15 cellular contexts compared by ENCODE assay signal in the genomic region with DNA sequence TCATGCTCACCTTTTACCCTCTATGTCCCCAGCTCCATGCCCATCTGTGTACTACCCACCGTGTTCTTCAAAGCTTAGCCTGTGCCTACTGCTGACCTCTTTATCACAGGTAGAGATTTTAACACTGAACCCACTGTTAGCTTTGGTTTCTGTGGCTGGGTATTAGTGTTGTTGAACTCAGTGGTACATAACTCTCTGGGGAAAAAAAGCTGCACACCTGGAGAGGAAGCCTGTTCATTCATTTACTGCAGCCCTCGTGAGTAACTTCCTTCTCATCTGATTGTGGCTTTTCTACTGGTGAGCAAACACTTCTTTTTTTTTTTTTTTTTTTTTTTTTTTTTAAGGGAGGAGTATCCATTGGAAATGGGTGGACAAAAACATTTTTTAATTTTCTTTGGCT.
A peak's percentile ranks its signal among the peaks of the same experiment; 100 is the strongest.
DNase-seq lines count a peak whose midpoint lies in the region; ATAC-seq and TF ChIP-seq lines count a peak whose summit lies in the region.
"Had no signal": no experiment of that assay in that cellular context is flagged by ENCODE, and none has a peak within 500 bp of the region (broad histone marks: within the 10 kb centered on the region; RNA-seq: fewer than 3 reads in every experiment).

No MANE protein-coding gene starts in this region.

- no peaks in the 10 kb centered on the region; the same call in 1 of the 2 replicates for H3K27me3 Mint-ChIP-seq in WTC11 (ENCODE audit: low read depth)
- H3K27me3 Mint-ChIP-seq: activated T-cell treated with anti-CD3 and anti-CD28 coated beads, Interleukin-2, amount 50 U/mL, for 24 hours had no signal

- H3K4me3 Mint-ChIP-seq in WTC11: no peak overlapping the region
- H3K4me3 Mint-ChIP-seq: activated T-cell treated with anti-CD3 and anti-CD28 coated beads, Interleukin-2, amount 50 U/mL, for 24 hours had no signal

- H3K9me3 Mint-ChIP-seq in WTC11: peaks cover 9% of the 10 kb centered on the region
- H3K9me3 Mint-ChIP-seq: activated T-cell treated with anti-CD3 and anti-CD28 coated beads, Interleukin-2, amount 50 U/mL, for 24 hours had no signal

- 0 out of 22 replicates have a peak, but pooled peaks cover 0 to 4% (median 0%) of the 10 kb centered on the region in 11 experiments for H3K9me3 ChIP-seq in BLaER1 treated with 17β-estradiol and CSF1 and Interleukin-3, amounts not matched to agents 10 nM and 100 nM (replicated peaks in 1 of 11)
- no peaks in the 10 kb centered on the region for H3K9me3 ChIP-seq in upper lobe of right lung
- H3K9me3 ChIP-seq in lower lobe of right lung: no peaks in the 10 kb centered on the region
- H3K9me3 ChIP-seq: prostate gland had no signal

- in situ Hi-C loops in KBM-7 (cut with MboI; ENCODE audit: low pct_unique_long_range_greater_than_20kb, low sequenced_read_pairs): no loop called here

- peak overlapping the region in 10 of 11 experiments; percentile 3 to 76 (median 61); a peak in 17 of 22 replicates for H3K4me2 ChIP-seq in BLaER1 treated with 17β-estradiol and CSF1 and Interleukin-3, amounts not matched to agents 10 nM and 100 nM

- H3K4me3 ChIP-seq in BLaER1 treated with 17β-estradiol and CSF1 and Interleukin-3, amounts not matched to agents 10 nM and 100 nM: no peak overlapping the region
- H3K4me3 ChIP-seq in upper lobe of right lung (no peak overlapping the region), lower lobe of right lung (no peak overlapping the region)
- H3K4me3 ChIP-seq: prostate gland had no signal

- no peak overlapping the region for H3K9ac ChIP-seq in BLaER1 treated with 17β-estradiol and CSF1 and Interleukin-3, amounts not matched to agents 10 nM and 100 nM

- no peaks in the 10 kb centered on the region for H3K27me3 ChIP-seq in BLaER1 treated with 17β-estradiol and CSF1 and Interleukin-3, amounts not matched to agents 10 nM and 100 nM
- H3K27me3 ChIP-seq in upper lobe of right lung: no peaks in the 10 kb centered on the region
- H3K27me3 ChIP-seq in lower lobe of right lung (ENCODE audit: low read depth): no peaks in the 10 kb centered on the region

- POLR2A ChIA-PET in WTC11 (lab: Charles Lee): no interaction called here

- H3K36me3 ChIP-seq in BLaER1 treated with 17β-estradiol and CSF1 and Interleukin-3, amounts not matched to agents 10 nM and 100 nM: no peaks in the 10 kb centered on the region
- H3K36me3 ChIP-seq in upper lobe of right lung (no peaks in the 10 kb centered on the region), lower lobe of right lung (no peaks in the 10 kb centered on the region)
- H3K36me3 ChIP-seq: prostate gland, WERI-Rb-1 had no signal

- intact Hi-C loops in upper lobe of right lung (cut with DNase I) (no loop called here), lower lobe of right lung (cut with DNase I) (no loop called here)

- H3K4me1 Mint-ChIP-seq in WTC11: no peaks in the 10 kb centered on the region

- CTCF ChIA-PET in WTC11 (lab: Charles Lee): interaction anchor here (1.6 to 1.9 kb wide), 2 partner anchors 41 to 114 kb away, joined by 5 to 10 read pairs; no protein-coding TSS in a partner anchor

- no peaks in the 10 kb centered on the region for H4K20me1 ChIP-seq in BLaER1 treated with 17β-estradiol and CSF1 and Interleukin-3, amounts not matched to agents 10 nM and 100 nM

- no peak overlapping the region for H3K27ac Mint-ChIP-seq in WTC11
- H3K27ac Mint-ChIP-seq: activated T-cell treated with anti-CD3 and anti-CD28 coated beads, Interleukin-2, amount 50 U/mL, for 24 hours had no signal

- H3K36me3 Mint-ChIP-seq in WTC11: no peaks in the 10 kb centered on the region

- DNase-seq in KBM-7: peak; percentile 19
- DNase-seq in upper lobe of right lung: no peak
- DNase-seq in GM03348 (ENCODE audit: low spot score): no peak
- no peak for DNase-seq in WTC11 (ENCODE audit: low spot score)
- no peak for DNase-seq in lower lobe of right lung
- DNase-seq: activated T-cell treated with anti-CD3 and anti-CD28 coated beads, Interleukin-2, amount 50 U/mL, for 24 hours; AML-193; midbrain; SIG-M5; stimulated activated CD4-positive, alpha-beta T cell treated with anti-CD3 and anti-CD28 coated beads, Interleukin-4, amount 100 ng/mL, for 24 hours; WERI-Rb-1 had no signal

- peaks cover 4 to 36% (median 26%) of the 10 kb centered on the region in 10 experiments; a peak in 18 of 20 replicates for H3K4me1 ChIP-seq in BLaER1 treated with 17β-estradiol and CSF1 and Interleukin-3, amounts not matched to agents 10 nM and 100 nM
- H3K4me1 ChIP-seq in upper lobe of right lung: no peaks in the 10 kb centered on the region
- H3K4me1 ChIP-seq in lower lobe of right lung: no peaks in the 10 kb centered on the region
- H3K4me1 ChIP-seq: prostate gland had no signal

- peak; percentile 97 for ATAC-seq in GM18907 (IDR thresholded peaks at IDR 0.05; ENCODE audit: unreplicated experiment)
- ATAC-seq in HG02798 (IDR thresholded peaks at IDR 0.05; ENCODE audit: poor library complexity, unreplicated experiment): peak; percentile 68
- no peak for ATAC-seq in upper lobe of right lung
- ATAC-seq in WTC11: no peak
- no peak for ATAC-seq in lower lobe of right lung

- TF ChIP-seq CTCF in upper lobe of right lung (IDR thresholded peaks at IDR 0.05): no peak
- TF ChIP-seq CTCF in WTC11 (IDR thresholded peaks at IDR 0.05): no peak
- TF ChIP-seq CTCF in lower lobe of right lung (IDR thresholded peaks at IDR 0.05): no peak

- no peak overlapping the region for H3K27ac ChIP-seq in BLaER1 treated with 17β-estradiol and CSF1 and Interleukin-3, amounts not matched to agents 10 nM and 100 nM
- H3K27ac ChIP-seq in upper lobe of right lung (no peak overlapping the region), lower lobe of right lung (no peak overlapping the region)
- H3K27ac ChIP-seq: prostate gland, WERI-Rb-1 had no signal

TF ChIP-seq in WTC11, 78 proteins besides CTCF, POLR2A, EP300 and RAD21 (continues in another document):
- TF ChIP-seq E2F5 (CRISPR knock-in tag; IDR thresholded peaks at IDR 0.05): no peak
- TF ChIP-seq MAX (CRISPR knock-in tag; IDR thresholded peaks at IDR 0.05): no peak
- no peak for TF ChIP-seq ZNF263 (CRISPR knock-in tag; IDR thresholded peaks at IDR 0.05; ENCODE audit: low read depth)
- TF ChIP-seq FOXP4 (CRISPR knock-in tag; IDR thresholded peaks at IDR 0.05): no peak
- TF ChIP-seq PRRX2 (CRISPR knock-in tag; IDR thresholded peaks at IDR 0.05): no peak
- no peak for TF ChIP-seq PREB (CRISPR knock-in tag; IDR thresholded peaks at IDR 0.05; ENCODE audit: borderline replicate concordance)
- TF ChIP-seq NR3C1 (CRISPR knock-in tag; conservative IDR thresholded peaks at IDR 0.05; ENCODE audit: low read depth): no peak
- no peak for TF ChIP-seq JAZF1 (CRISPR knock-in tag; IDR thresholded peaks at IDR 0.05)
- no peak for TF ChIP-seq MYBL2 (CRISPR knock-in tag; IDR thresholded peaks at IDR 0.05)

Comparison
In these comparisons a context has a peak if more than half of its experiments do, and no peak if none do; other contexts are left out.
1. ATAC-seq: peak in GM18907 (single experiment) and HG02798 (single experiment); none in upper lobe of right lung (single experiment), WTC11 (single experiment) and lower lobe of right lung (0 of 2).